11 cellular contexts compared by ENCODE assay signal in genomic region chr12:107322063-107322462, GRCh38.
DNase-seq lines count a peak whose midpoint lies in the region; ATAC-seq and TF ChIP-seq lines count a peak whose summit lies in the region.
"Had no signal": no experiment of that assay in that cellular context is flagged by ENCODE, and none has a peak within 500 bp of the region (broad histone marks: within the 10 kb centered on the region; RNA-seq: fewer than 3 reads in every experiment).

No MANE protein-coding gene starts in this region.

- H3K9ac ChIP-seq in Loucy (ENCODE audit: low read depth, low read length, poor library complexity, severe bottlenecking) = peak overlapping the region; percentile 80
- no peak overlapping the region for H3K9ac ChIP-seq in iPS-15b (ENCODE audit: low read depth, low read length)

- H3K4me2 ChIP-seq in Loucy (ENCODE audit: low read depth, low read length, poor library complexity, severe bottlenecking) = peak overlapping the region; percentile 97

- no peak overlapping the region for H2AFZ ChIP-seq in Loucy (ENCODE audit: low read length)

- TF ChIP-seq CTCF in Loucy (conservative IDR thresholded peaks at IDR 0.05; ENCODE audit: low read length) = no peak
- TF ChIP-seq CTCF in A673 (conservative IDR thresholded peaks at IDR 0.05; ENCODE audit: low read depth, low read length) = no peak

- H3K9me3 ChIP-seq in Loucy (ENCODE audit: insufficient read depth, low read depth, low read length) (no peaks in the 10 kb centered on the region), iPS-15b (ENCODE audit: control insufficient read depth, insufficient read depth, low read length) (no peaks in the 10 kb centered on the region), A673 (ENCODE audit: low read depth, low read length, poor library complexity, severe bottlenecking) (no peaks in the 10 kb centered on the region)
- H3K9me3 ChIP-seq: gastrocnemius medialis, SJSA1 had no signal

- POLR2A ChIA-PET in A673 (lab: Charles Lee; ENCODE audit: low non-redundant PET) = no interaction called here

- CTCF ChIA-PET in A673 (lab: Charles Lee) = no interaction called here

- H3K4me1 ChIP-seq in Loucy (ENCODE audit: insufficient read depth, low read length, poor library complexity, severe bottlenecking) (peaks cover 50% of the 10 kb centered on the region), iPS-15b (ENCODE audit: control insufficient read depth, insufficient read depth, low read length) (peaks cover 2% of the 10 kb centered on the region), A673 (ENCODE audit: insufficient read depth, low read length, poor library complexity, severe bottlenecking) (peaks cover 14% of the 10 kb centered on the region)

- ATAC-seq in GM18867 (IDR thresholded peaks at IDR 0.05; ENCODE audit: unreplicated experiment) = no peak
- no peak for ATAC-seq in GM18502 (IDR thresholded peaks at IDR 0.05; ENCODE audit: poor library complexity, unreplicated experiment)
- ATAC-seq: gastrocnemius medialis had no signal

- H3K36me3 ChIP-seq in Loucy (ENCODE audit: insufficient read depth, low read length) (no peaks in the 10 kb centered on the region), iPS-15b (ENCODE audit: control insufficient read depth, insufficient read depth, low read length) (no peaks in the 10 kb centered on the region), A673 (ENCODE audit: insufficient read depth, low read length, poor library complexity, severe bottlenecking) (no peaks in the 10 kb centered on the region)
- H3K36me3 ChIP-seq: gastrocnemius medialis, SJSA1 had no signal

- no peaks in the 10 kb centered on the region for H4K20me1 ChIP-seq in Loucy (ENCODE audit: insufficient read depth, low read length, poor library complexity, severe bottlenecking)

- no peaks in the 10 kb centered on the region for H3F3A ChIP-seq in Loucy (ENCODE audit: low read depth)

- H3K27me3 ChIP-seq in Loucy (ENCODE audit: insufficient read depth, low read length, poor library complexity, severe bottlenecking) (no peaks in the 10 kb centered on the region), iPS-15b (ENCODE audit: control insufficient read depth, insufficient read depth, low read length) (peaks cover 55% of the 10 kb centered on the region), A673 (replicated peaks; ENCODE audit: insufficient read depth, low read depth, low read length, poor library complexity) (peaks cover 16% of the 10 kb centered on the region)

- H3K27ac ChIP-seq in A673 (ENCODE audit: low read depth, low read length, poor library complexity, severe bottlenecking) = no peak overlapping the region
- H3K27ac ChIP-seq: gastrocnemius medialis, SJSA1 had no signal

- H3K9me2 ChIP-seq in Loucy (replicated peaks; ENCODE audit: low read depth, low read length) = no peaks in the 10 kb centered on the region

- H3K4me3 ChIP-seq in Loucy (ENCODE audit: low read length, poor library complexity, severe bottlenecking) (peak overlapping the region; percentile 80), iPS-15b (ENCODE audit: low read depth, low read length) (peak overlapping the region; percentile 82), A673 (ENCODE audit: low read depth, low read length, poor library complexity, severe bottlenecking) (no peak overlapping the region)
- H3K4me3 ChIP-seq: gastrocnemius medialis, SJSA1 had no signal

- DNase-seq in AML-193 (lab: John Stamatoyannopoulos, UW) (peak; percentile 71 to 74), kidney tubule cell (ENCODE audit: low spot score) (no peak), A673 (ENCODE audit: low spot score) (no peak)
- peak; percentile 28 for DNase-seq in activated CD8-positive, alpha-beta memory T cell treated with anti-CD3 and anti-CD28 coated beads, Interleukin-2, amount 50 U/mL, for 4 hours
- DNase-seq: gastrocnemius medialis, NCI-H510A had no signal

- intact Hi-C loops in A673 (cut with micrococcal nuclease; ENCODE audit: unreplicated experiment) = loop anchor here (5.0 kb wide), 1 partner anchor 50 kb away; no protein-coding TSS in a partner anchor

- peaks cover 42% of the 10 kb centered on the region for H3K79me2 ChIP-seq in Loucy (ENCODE audit: insufficient read depth, low read length)

- no TSS peak for BruUV-seq in A673 (replicated peaks; lab: Mats Ljungman, UMichigan)

Comparison
In these comparisons a context has a peak if more than half of its experiments do, and no peak if none do; other contexts are left out.
1. DNase-seq: peak in AML-193 (2 of 2) and activated CD8-positive, alpha-beta memory T cell treated with anti-CD3 and anti-CD28 coated beads, Interleukin-2, amount 50 U/mL, for 4 hours (single experiment); none in kidney tubule cell (single experiment) and A673 (single experiment).